Comparison of ENCODE assay signal across 21 cellular contexts in the genomic region with DNA sequence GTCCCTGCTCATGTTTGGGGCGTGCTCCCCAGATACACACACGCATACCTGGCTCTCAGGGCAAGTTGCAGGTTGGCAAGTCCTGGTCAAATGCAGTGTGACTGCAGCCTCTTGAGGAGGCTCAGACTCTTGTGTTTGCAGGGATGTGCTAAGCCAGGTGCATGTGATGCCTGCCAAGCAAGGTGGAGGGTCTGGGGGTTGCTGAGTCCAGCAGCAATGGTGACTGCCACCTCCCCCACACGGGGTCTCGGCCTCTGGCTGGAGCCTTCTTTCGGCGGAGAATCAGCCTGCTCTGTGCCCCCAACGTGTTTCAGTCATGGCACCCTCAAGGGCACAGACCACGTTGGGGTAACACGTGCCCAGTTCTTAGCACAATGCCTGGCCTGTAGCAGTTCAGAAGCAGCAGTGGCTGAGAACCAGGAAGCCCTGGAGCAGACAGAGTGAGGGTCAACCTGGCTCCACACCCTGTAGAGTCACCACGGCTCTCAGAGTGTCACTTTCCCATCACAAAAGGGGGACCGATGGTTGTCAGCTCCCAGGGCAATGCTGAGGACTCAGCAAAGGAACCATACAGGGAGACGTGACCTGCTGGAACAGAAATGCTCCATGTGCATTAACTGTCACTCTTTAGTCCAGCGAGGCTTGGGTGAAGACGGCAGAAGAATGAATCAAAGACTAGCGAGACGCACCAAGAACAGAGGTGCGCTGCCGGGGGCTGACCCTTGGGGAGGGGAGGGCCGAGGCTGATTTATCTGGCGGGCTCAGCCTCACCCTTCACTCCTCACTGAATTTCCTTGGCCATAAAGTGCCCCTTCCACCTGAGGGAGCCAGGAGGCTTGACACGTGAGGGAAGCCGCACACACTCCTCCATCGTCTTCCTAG.
"Had no signal": no experiment of that assay in that cellular context is flagged by ENCODE, and none has a peak within 500 bp of the region (broad histone marks: within the 10 kb centered on the region; RNA-seq: fewer than 3 reads in every experiment).

No MANE protein-coding gene starts in this region.

- H3K27ac Mint-ChIP-seq: immature natural killer cell; nephron; progenitor cell of endocrine pancreas; stimulated activated effector memory CD8-positive, alpha-beta T cell treated with anti-CD3 and anti-CD28 coated beads, Interleukin-12 subunit alpha, Interleukin-12 subunit beta, amount 100 ng/mL, for 72 hours had no signal

- H3K9me3 ChIP-seq: colonic mucosa, esophagus squamous epithelium, gastroesophageal sphincter, left ventricle myocardium inferior, tibial nerve, upper lobe of right lung, vagina had no signal

- H3K27me3 Mint-ChIP-seq: progenitor cell of endocrine pancreas had no signal

- H3K27ac ChIP-seq: colonic mucosa, esophagus squamous epithelium, gastroesophageal sphincter, left ventricle myocardium inferior, tibial nerve, upper lobe of right lung, vagina had no signal

- H3K36me3 Mint-ChIP-seq: immature natural killer cell; naive B cell; stimulated activated effector memory CD8-positive, alpha-beta T cell treated with anti-CD3 and anti-CD28 coated beads, Interleukin-12 subunit alpha, Interleukin-12 subunit beta, amount 100 ng/mL, for 72 hours had no signal

- H3K9me3 Mint-ChIP-seq: immature natural killer cell; naive B cell; nephron; stimulated activated effector memory CD8-positive, alpha-beta T cell treated with anti-CD3 and anti-CD28 coated beads, Interleukin-12 subunit alpha, Interleukin-12 subunit beta, amount 100 ng/mL, for 72 hours had no signal

- H3K4me1 ChIP-seq: colonic mucosa, esophagus squamous epithelium, gastroesophageal sphincter, tibial nerve, upper lobe of right lung, vagina had no signal

- ATAC-seq: gastroesophageal sphincter; left cardiac atrium; stimulated activated effector memory CD8-positive, alpha-beta T cell treated with anti-CD3 and anti-CD28 coated beads, Interleukin-12 subunit alpha, Interleukin-12 subunit beta, amount 100 ng/mL, for 72 hours had no signal

- H3K4me3 ChIP-seq: colonic mucosa, esophagus squamous epithelium, gastroesophageal sphincter, left ventricle myocardium inferior, lung, smooth muscle cell, tibial nerve, upper lobe of right lung, vagina had no signal

- H3K36me3 ChIP-seq: colonic mucosa, esophagus squamous epithelium, gastroesophageal sphincter, left ventricle myocardium inferior, tibial nerve, upper lobe of right lung, vagina had no signal

- H3K27me3 ChIP-seq: colonic mucosa, tibial nerve, upper lobe of right lung, vagina had no signal

- DNase-seq: dermis blood vessel endothelial cell; esophagus squamous epithelium; foreskin fibroblast; immature natural killer cell; left cardiac atrium; left ventricle myocardium inferior; mesenchymal stem cell; naive B cell; stimulated activated CD4-positive, alpha-beta T cell treated with anti-CD3 and anti-CD28 coated beads, Interleukin-4, amount 100 ng/mL, for 1 hour; stimulated activated CD8-positive, alpha-beta memory T cell treated with anti-CD3 and anti-CD28 coated beads, Interleukin-4, amount 100 ng/mL, for 48 hours; stimulated activated naive CD8-positive, alpha-beta T cell treated with anti-CD3 and anti-CD28 coated beads, Interleukin-15, Interleukin-2, amounts not matched to agents 100 U/mL and 50 U/mL, for 24 hours; upper lobe of right lung had no signal

- H3K4me1 Mint-ChIP-seq: immature natural killer cell; naive B cell; stimulated activated effector memory CD8-positive, alpha-beta T cell treated with anti-CD3 and anti-CD28 coated beads, Interleukin-12 subunit alpha, Interleukin-12 subunit beta, amount 100 ng/mL, for 72 hours had no signal

- H3K4me3 Mint-ChIP-seq: immature natural killer cell; naive B cell; nephron; stimulated activated effector memory CD8-positive, alpha-beta T cell treated with anti-CD3 and anti-CD28 coated beads, Interleukin-12 subunit alpha, Interleukin-12 subunit beta, amount 100 ng/mL, for 72 hours had no signal
